1 cellular context compared by ENCODE assay signal in genomic region chr22:19965771-19966709, GRCh38.
A peak's percentile ranks its signal among the peaks of the same experiment; 100 is the strongest.
TF ChIP-seq lines count a peak whose summit lies in the region.

No MANE protein-coding gene starts in this region.

TF ChIP-seq in HEK293, 187 proteins besides CTCF, POLR2A, EP300 and RAD21 (continued from another document):
- TF ChIP-seq ZSCAN18 (tag by site-specific recombination; IDR thresholded peaks at IDR 0.05), result no peak
- TF ChIP-seq ZNF18 (tag by site-specific recombination; IDR thresholded peaks at IDR 0.05), result no peak
- TF ChIP-seq ZNF426 (tag by site-specific recombination; IDR thresholded peaks at IDR 0.05), result no peak
- no peak for TF ChIP-seq ZNF600 (tag by site-specific recombination; IDR thresholded peaks at IDR 0.05)
- TF ChIP-seq RBAK (tag by site-specific recombination; IDR thresholded peaks at IDR 0.05), result no peak
- no peak for TF ChIP-seq ZNF692 (tag by site-specific recombination; IDR thresholded peaks at IDR 0.05)
- no peak for TF ChIP-seq ZNF654 (tag by site-specific recombination; IDR thresholded peaks at IDR 0.05; ENCODE audit: low read depth)
- no peak for TF ChIP-seq ZSCAN4 (tag by site-specific recombination; IDR thresholded peaks at IDR 0.05)
- TF ChIP-seq ZFP69B (tag by site-specific recombination; IDR thresholded peaks at IDR 0.05), result peak; percentile 28; the same call in 1 of the 2 replicates
- TF ChIP-seq PRDM10 (tag by site-specific recombination; IDR thresholded peaks at IDR 0.05), result no peak
TF ChIP-seq in HEK293: peak in this region for 7.
